In the genomic region with DNA sequence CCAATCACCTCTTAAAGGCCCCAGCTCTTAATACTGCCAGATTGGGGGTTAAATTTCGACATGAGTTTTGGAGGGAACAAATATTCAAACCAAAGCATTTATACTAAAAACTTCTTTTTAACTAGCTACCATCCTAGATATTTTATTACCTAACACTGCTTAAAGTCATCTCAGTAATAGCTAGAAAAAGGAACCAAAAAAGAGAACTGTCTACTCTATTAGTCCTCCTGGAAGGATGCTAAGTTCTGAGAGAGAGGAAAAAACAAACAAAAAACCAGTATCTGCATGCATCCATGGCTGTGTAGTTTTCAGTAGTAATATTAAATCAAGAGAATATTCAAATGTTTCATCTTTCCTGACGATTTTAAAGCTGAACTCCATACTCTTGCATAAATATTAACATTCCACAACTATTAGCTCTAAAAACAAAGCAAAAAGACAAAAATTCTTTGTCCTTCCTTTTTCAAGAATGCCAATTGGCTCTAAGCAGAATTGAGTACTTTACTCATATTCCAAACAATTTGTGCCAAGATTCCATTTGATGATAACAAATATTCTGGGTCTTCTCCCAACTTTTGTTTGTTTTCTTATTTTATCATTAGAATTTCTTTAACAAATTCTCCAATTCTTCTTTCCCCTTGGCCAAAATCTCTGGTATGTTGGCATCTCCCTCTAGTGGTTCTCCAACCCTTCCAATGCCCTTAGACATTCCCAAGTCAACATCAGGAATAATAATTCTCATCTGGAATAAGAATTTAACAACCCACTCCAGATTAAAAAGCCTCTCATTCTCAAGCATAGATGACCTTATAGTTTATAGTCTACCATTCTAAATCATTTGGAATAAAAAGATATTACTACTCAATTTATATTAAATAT, we compare ENCODE assay signal across 2 cellular contexts.
TF ChIP-seq lines count a peak whose summit lies in the region.

No MANE protein-coding gene starts in this region.

TF ChIP-seq in GM12891, 5 proteins besides CTCF, POLR2A, EP300 and RAD21:
- TF ChIP-seq SPI1 (IDR thresholded peaks at IDR 0.05; ENCODE audit: low read depth, low read length) (peak; percentile 36; the same call in 1 of the 2 replicates), PAX5 (IDR thresholded peaks at IDR 0.05; ENCODE audit: insufficient read depth, low read length, severe bottlenecking) (no peak), TAF1 (IDR thresholded peaks at IDR 0.05; ENCODE audit: low read depth, low read length) (no peak), POU2F2 (IDR thresholded peaks at IDR 0.05; ENCODE audit: low read depth, low read length) (no peak), POLR2AphosphoS5 (IDR thresholded peaks at IDR 0.05; ENCODE audit: low read depth, low read length) (no peak)

TF ChIP-seq in H1, 55 proteins besides CTCF, POLR2A, EP300 and RAD21:
- no peak for TF ChIP-seq PHF8 (conservative IDR thresholded peaks at IDR 0.05; ENCODE audit: low read depth, low read length)
- no peak for TF ChIP-seq RBBP5 (IDR thresholded peaks at IDR 0.05; ENCODE audit: borderline replicate concordance, low read depth, low read length)
